Comparison of ENCODE assay signal across 15 cellular contexts in the genomic region with DNA sequence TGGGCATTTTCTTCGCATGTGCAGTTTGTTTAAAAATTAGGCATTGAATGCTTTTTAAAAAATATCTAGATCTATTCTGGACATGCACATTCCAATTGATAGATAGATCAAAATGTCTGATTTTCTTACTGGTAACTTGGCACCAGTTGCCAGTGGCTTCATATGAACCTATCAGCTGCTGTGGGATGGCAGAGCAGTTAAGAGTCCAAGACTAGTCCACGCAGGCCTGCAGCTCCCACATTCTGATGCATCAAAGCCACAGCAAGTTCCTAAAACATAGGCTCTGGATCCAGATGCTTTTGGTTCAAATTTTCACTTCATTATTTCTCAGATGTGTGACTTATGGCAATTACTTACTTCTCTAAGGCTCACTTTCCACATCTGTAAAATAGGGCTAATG.
"Had no signal": no experiment of that assay in that cellular context is flagged by ENCODE, and none has a peak within 500 bp of the region (broad histone marks: within the 10 kb centered on the region; RNA-seq: fewer than 3 reads in every experiment).

No MANE protein-coding gene starts in this region.

- H3K27ac ChIP-seq: RWPE1 had no signal

- DNase-seq: KBM-7; NCI-H1048; NCI-H1105; NCI-H1436 treated with DMSO at 0.1 percent for 48 hours; NCI-H1694; NCI-H187 treated with DMSO at 0.1 percent for 48 hours; NCI-H2029 treated with DMSO at 0.1 percent for 48 hours; NCI-H2171 treated with DMSO at 0.1 percent for 48 hours; NCI-H524; NCI-H526 treated with DMSO at 0.1 percent for 48 hours; NCI-H774; NK-92 treated with Interleukin-12 subunit alpha and Interleukin-12 subunit beta, amount 100 ng/mL, for 24 hours; PC-3; SHP77 had no signal
